In the genomic region with DNA sequence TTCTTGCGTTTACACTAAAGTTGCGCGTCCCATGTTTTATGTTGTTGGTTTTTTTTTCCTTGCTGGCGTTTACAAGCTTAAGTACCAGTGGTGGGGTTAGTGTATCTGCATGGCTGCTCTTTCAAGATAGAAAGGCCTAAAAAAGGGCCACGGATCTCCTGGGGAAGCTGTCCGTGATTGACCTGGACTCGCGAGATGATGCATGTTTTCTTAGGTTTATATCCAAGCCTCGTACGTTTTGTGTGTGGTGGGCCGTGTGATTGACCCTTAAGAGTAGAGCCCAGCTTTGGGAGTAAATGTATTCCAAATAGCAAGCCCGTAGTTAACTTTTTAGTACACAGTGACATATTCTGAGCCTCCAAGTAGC, we compare ENCODE assay signal across 8 cellular contexts. TPM values are rescaled to one million over a fixed set of nuclear protein-coding genes. Genes with fewer than 3 reads are reported as not detected.
A peak's percentile ranks its signal among the peaks of the same experiment; 100 is the strongest.
DNase-seq lines count a peak whose midpoint lies in the region; ATAC-seq, FAIRE-seq and TF ChIP-seq lines count a peak whose summit lies in the region.
"Not testable (repeated sequence)": the region's sequence is repeated elsewhere in the genome, so short reads cannot be mapped to it uniquely, and the experiment has no call there.

No MANE protein-coding gene starts in this region.

- not testable (repeated sequence) for H4K20me1 ChIP-seq in SK-N-SH (ENCODE audit: insufficient read depth); K562 (replicated peaks; ENCODE audit: control insufficient read depth, insufficient read depth, low read length)

- H3K4me2 ChIP-seq in SK-N-SH (peak overlapping the region; percentile 87), K562 (ENCODE audit: insufficient read depth, low read length) (peak overlapping the region; percentile 80)

- peak overlapping the region; percentile 45 to 65 for H3K27ac ChIP-seq in SK-N-SH (ENCODE audit: low read depth in 2 of 2, low read length in 1 of 2)
- peak overlapping the region; percentile 78 for H3K27ac ChIP-seq in K562 (ENCODE audit: extremely low read depth, low read depth, low read length)
- peak overlapping the region; percentile 67 for H3K27ac ChIP-seq in muscle layer of duodenum (ENCODE audit: low read length)

- peak overlapping the region; percentile 98 for H3K27ac Mint-ChIP-seq in stimulated activated naive CD8-positive, alpha-beta T cell treated with anti-CD3 and anti-CD28 coated beads, Interleukin-15, Interleukin-2, amounts not matched to agents 100 ng/mL and 50 ng/mL, for 24 hours

- H2AFZ ChIP-seq in SK-N-SH (ENCODE audit: low read depth) (peak overlapping the region; percentile 78), K562 (ENCODE audit: low read depth, low read length) (peak overlapping the region; percentile 96)

- H3K4me1 ChIP-seq in SK-N-SH (ENCODE audit: control insufficient read depth in 1 of 2, insufficient read depth in 2 of 2, low read depth in 1 of 2, low read length in 1 of 2): not testable (repeated sequence)
- H3K4me1 ChIP-seq in K562 (replicated peaks in 1 of 2; ENCODE audit: control insufficient read depth in 2 of 2, insufficient read depth in 2 of 2, low read length in 2 of 2) (peaks cover 0 to 11% of the 10 kb centered on the region in 2 experiments; a peak in 3 of 5 replicates), muscle layer of duodenum (ENCODE audit: control insufficient read depth in 1 of 2, insufficient read depth in 2 of 2, low read length in 2 of 2) (peaks cover 0 to 20% of the 10 kb centered on the region in 2 donors)

- ATAC-seq in GM21529 (IDR thresholded peaks at IDR 0.05; ENCODE audit: unreplicated experiment) (peak; percentile 19), HG03442 (IDR thresholded peaks at IDR 0.05; ENCODE audit: unreplicated experiment) (peak; percentile 9), K562 (peak; percentile 47), Right ventricle myocardium superior (ENCODE audit: poor library complexity) (peak; percentile 14)

- POLR2A ChIA-PET in SK-N-SH (lab: Yijun Ruan, JAX); K562 (lab: Yijun Ruan, JAX): not testable (repeated sequence)

- not testable (repeated sequence) for H3K27me3 ChIP-seq in SK-N-SH (ENCODE audit: insufficient read depth); K562 (ENCODE audit: control insufficient read depth in 2 of 2, insufficient read depth in 2 of 2, low read length in 2 of 2); muscle layer of duodenum (ENCODE audit: low read depth, low read length)

- DNase-seq in Caki2 (ENCODE audit: low read depth): peak; percentile 3
- not testable (repeated sequence) for DNase-seq in SK-N-SH, Right ventricle myocardium superior
- DNase-seq in K562 (ENCODE audit: extremely low read depth in 1 of 4, low spot score in 3 of 4): peak in 2 of 4 experiments; percentile 1 to 19

- intact Hi-C loops in K562 (cut with micrococcal nuclease); Right ventricle myocardium superior (cut with DNase I): not testable (repeated sequence)

- peaks cover 17% of the 10 kb centered on the region for H3K36me3 Mint-ChIP-seq in stimulated activated naive CD8-positive, alpha-beta T cell treated with anti-CD3 and anti-CD28 coated beads, Interleukin-15, Interleukin-2, amounts not matched to agents 100 ng/mL and 50 ng/mL, for 24 hours (ENCODE audit: low read depth)

- not testable (repeated sequence) for H3F3A ChIP-seq in SK-N-SH (replicated peaks; ENCODE audit: insufficient read depth)

- H3K4me3 ChIP-seq in SK-N-SH (ENCODE audit: low read depth in 2 of 2, low read length in 1 of 2): peak overlapping the region; percentile 55 to 95
- peak overlapping the region; percentile 96 for H3K4me3 ChIP-seq in K562
- H3K4me3 ChIP-seq in muscle layer of duodenum (ENCODE audit: low read depth in 1 of 2, low read length in 2 of 2): peak overlapping the region; percentile 82 to 85

- FAIRE-seq in K562 (lab: Jason Lieb, UNC): peak; percentile 44

- in situ Hi-C loops in Caki2 (cut with HindIII; ENCODE audit: low pct_unique_long_range_greater_than_20kb, low sequenced_read_pairs); K562 (cut with MboI): not testable (repeated sequence)

- H3K4me1 Mint-ChIP-seq in stimulated activated naive CD8-positive, alpha-beta T cell treated with anti-CD3 and anti-CD28 coated beads, Interleukin-15, Interleukin-2, amounts not matched to agents 100 ng/mL and 50 ng/mL, for 24 hours (ENCODE audit: low read depth): peaks cover 43% of the 10 kb centered on the region

- CTCF ChIA-PET in SK-N-SH (lab: Yijun Ruan, JAX): interaction anchor here (1.1 to 1.7 kb wide), 2 partner anchors 347 to 349 kb away, joined by 3 read pairs; no protein-coding TSS in a partner anchor
- CTCF ChIA-PET in K562 (lab: Yijun Ruan, JAX; ENCODE audit: low intra/inter-chr PET ratio): not testable (repeated sequence)

- H3K9me2 ChIP-seq in SK-N-SH: not testable (repeated sequence)

- H3K27me3 Mint-ChIP-seq in stimulated activated naive CD8-positive, alpha-beta T cell treated with anti-CD3 and anti-CD28 coated beads, Interleukin-15, Interleukin-2, amounts not matched to agents 100 ng/mL and 50 ng/mL, for 24 hours: not testable (repeated sequence)

- H3K9ac ChIP-seq in SK-N-SH (peak overlapping the region; percentile 89), K562 (ENCODE audit: insufficient read depth in 1 of 2, low read depth in 2 of 2, low read length in 2 of 2) (peak overlapping the region; percentile 82 to 93)

- H3K79me2 ChIP-seq in SK-N-SH (ENCODE audit: insufficient read depth) (peaks cover 80% of the 10 kb centered on the region), K562 (ENCODE audit: control insufficient read depth, insufficient read depth, low read length) (peaks cover 70% of the 10 kb centered on the region)

- H3K36me3 ChIP-seq in SK-N-SH (replicated peaks in 1 of 2; ENCODE audit: control insufficient read depth in 1 of 2, insufficient read depth in 2 of 2, low read length in 1 of 2) (peaks cover 5 to 15% of the 10 kb centered on the region in 2 experiments), K562 (ENCODE audit: control insufficient read depth, insufficient read depth, low read length) (peaks cover 28% of the 10 kb centered on the region; the same call in 2 of the 3 replicates)
- H3K36me3 ChIP-seq in muscle layer of duodenum (ENCODE audit: control insufficient read depth in 1 of 2, insufficient read depth in 2 of 2, low read length in 2 of 2): not testable (repeated sequence)

- not testable (repeated sequence) for H3K9me1 ChIP-seq in K562 (ENCODE audit: control insufficient read depth, insufficient read depth, low read length)

- not testable (repeated sequence) for H3K9me3 Mint-ChIP-seq in stimulated activated naive CD8-positive, alpha-beta T cell treated with anti-CD3 and anti-CD28 coated beads, Interleukin-15, Interleukin-2, amounts not matched to agents 100 ng/mL and 50 ng/mL, for 24 hours

- TF ChIP-seq RAD21 in SK-N-SH (IDR thresholded peaks at IDR 0.05; ENCODE audit: low read length); K562 (CRISPR knock-in tag; conservative IDR thresholded peaks at IDR 0.05 in 1 of 2, IDR thresholded peaks at IDR 0.05 in 1 of 2): not testable (repeated sequence)

- H3K4me3 Mint-ChIP-seq in stimulated activated naive CD8-positive, alpha-beta T cell treated with anti-CD3 and anti-CD28 coated beads, Interleukin-15, Interleukin-2, amounts not matched to agents 100 ng/mL and 50 ng/mL, for 24 hours: peak overlapping the region; percentile 99

- WGBS in SK-N-SH (ENCODE audit: low lambda C conversion rate): 0% methylated on average over 12 of the region's 12 CpGs
- under 1% methylated on average over 12 of the region's 12 CpGs for WGBS in K562 (ENCODE audit: insufficient coverage, low coverage, missing lambda C conversion rate)

- BruUV-seq in K562 (replicated peaks; lab: Mats Ljungman, UMichigan): TSS peak; percentile 68

- not testable (repeated sequence) for H3K9me3 ChIP-seq in SK-N-SH; K562 (replicated peaks; ENCODE audit: control insufficient read depth, insufficient read depth, low read depth, low read length); muscle layer of duodenum (ENCODE audit: control insufficient read depth in 1 of 2, low read length in 2 of 2)

- TF ChIP-seq CTCF in SK-N-SH (IDR thresholded peaks at IDR 0.05); K562 (IDR thresholded peaks at IDR 0.05 in 2 of 3, conservative IDR thresholded peaks at IDR 0.05 in 1 of 3; ENCODE audit: insufficient read depth in 2 of 3, low read depth in 1 of 3, low read length in 3 of 3): not testable (repeated sequence)

- not testable (repeated sequence) for TF ChIP-seq POLR2A in K562 (conservative IDR thresholded peaks at IDR 0.05)

- not testable (repeated sequence) for TF ChIP-seq EP300 in SK-N-SH (IDR thresholded peaks at IDR 0.05; ENCODE audit: borderline replicate concordance in 1 of 2, low read depth in 1 of 2, low read length in 1 of 2); K562 (IDR thresholded peaks at IDR 0.05; ENCODE audit: low read length)

RNA-seq across cellular contexts. Expression of gene TIMM23B, which starts 0.5 kb away (rescaled TPM):
- total RNA-seq in Caki2 (2014; rRNA removed; shearing (Covaris generic); ENCODE audit: low replicate concordance): 2.8 and 5.2 TPM in 2 replicates
- 17.4 and 23.3 TPM in 2 replicates for polyA plus RNA-seq in SK-N-SH (2012; rRNA removed)
- polyA plus RNA-seq in SK-N-SH (2012; cell fraction: cytosol; rRNA removed): 17.0 and 18.3 TPM in 2 replicates
- 40.4 and 45.8 TPM in 2 replicates for polyA plus RNA-seq in SK-N-SH (2012; cell fraction: nucleus; rRNA removed)
- total RNA-seq in K562 (2011; cell fraction: chromatin; rRNA removed; ENCODE audit: low replicate concordance): 133 and 176 TPM in 2 replicates
- 84.7 and 87.8 TPM in 2 replicates for total RNA-seq in K562 (2011; cell fraction: nucleolus; rRNA removed)
- total RNA-seq in K562 (2011; cell fraction: nucleoplasm; rRNA removed): 120 and 165 TPM in 2 replicates
- 25.8 and 34.5 TPM in 2 replicates for total RNA-seq in K562 (2014; rRNA removed)
- total RNA-seq in K562 (2014; rRNA removed; fragmentation: Illumina TruSeq; extraction: Trizol): 19.9 and 21.0 TPM in 2 replicates
- 23.4 and 24.7 TPM in 2 replicates for total RNA-seq in K562 (2015; rRNA removed; fragmentation: Illumina TruSeq; extraction: Trizol)
- 26.9 and 28.8 TPM in 2 replicates for total RNA-seq in K562 (2021)
- polyA plus RNA-seq in K562 (2011; rRNA removed): 28.5 and 37.0 TPM in 2 replicates
- polyA plus RNA-seq in K562 (2011; cell fraction: cytosol; rRNA removed): 11.2 and 16.4 TPM in 2 replicates
- 92.6 and 110 TPM in 2 replicates for polyA plus RNA-seq in K562 (2011; cell fraction: nucleus; rRNA removed)
- polyA plus RNA-seq in K562 (2012): 12.2 and 16.9 TPM in 2 replicates
- polyA plus RNA-seq in K562 (2014; fragmentation: Illumina TruSeq; extraction: Trizol): 20.9 and 24.7 TPM in 2 replicates
- polyA plus RNA-seq in K562 (2014; fragmentation: Nextera tagmentation; extraction: Ambion mirVana): 10 to 100 TPM in 1 of 2 experiments, 1 to 10 TPM in 1; 7.2 to 11.0 TPM
- polyA plus RNA-seq in K562 (2014; rRNA removed): 38.7 and 40.2 TPM in 2 replicates
- 36.5 and 36.7 TPM in 2 replicates for polyA minus RNA-seq in K562 (2011; rRNA and poly(A)+ RNA removed)
- polyA minus RNA-seq in K562 (2011; cell fraction: cytosol; rRNA and poly(A)+ RNA removed): 13.9 and 17.4 TPM in 2 replicates
- polyA minus RNA-seq in K562 (2011; cell fraction: nucleus; rRNA and poly(A)+ RNA removed): 60.5 and 80.3 TPM in 2 replicates
- 13.5 TPM for total RNA-seq in Right ventricle myocardium superior

RNA-seq across cellular contexts. Expression of gene PARG, which starts 0.5 kb away (rescaled TPM):
- total RNA-seq in Caki2 (2014; rRNA removed; shearing (Covaris generic); ENCODE audit: low replicate concordance): 19.5 and 27.3 TPM in 2 replicates
- 12.1 and 15.0 TPM in 2 replicates for polyA plus RNA-seq in SK-N-SH (2012; rRNA removed)
- 14.7 and 16.3 TPM in 2 replicates for polyA plus RNA-seq in SK-N-SH (2012; cell fraction: cytosol; rRNA removed)
- polyA plus RNA-seq in SK-N-SH (2012; cell fraction: nucleus; rRNA removed): 16.1 and 21.7 TPM in 2 replicates
- 59.7 and 180 TPM in 2 replicates for total RNA-seq in K562 (2011; cell fraction: chromatin; rRNA removed; ENCODE audit: low replicate concordance)
- total RNA-seq in K562 (2011; cell fraction: nucleolus; rRNA removed): 35.4 and 44.0 TPM in 2 replicates
- total RNA-seq in K562 (2011; cell fraction: nucleoplasm; rRNA removed): 66.9 and 101 TPM in 2 replicates
- 37.1 and 39.2 TPM in 2 replicates for total RNA-seq in K562 (2014; rRNA removed)
- 45.9 and 55.4 TPM in 2 replicates for total RNA-seq in K562 (2014; rRNA removed; fragmentation: Illumina TruSeq; extraction: Trizol)
- 46.0 and 49.9 TPM in 2 replicates for total RNA-seq in K562 (2015; rRNA removed; fragmentation: Illumina TruSeq; extraction: Trizol)
- total RNA-seq in K562 (2021): 38.6 and 44.7 TPM in 2 replicates
- 25.5 and 28.8 TPM in 2 replicates for polyA plus RNA-seq in K562 (2011; rRNA removed)
- 11.9 and 14.5 TPM in 2 replicates for polyA plus RNA-seq in K562 (2011; cell fraction: cytosol; rRNA removed)
- polyA plus RNA-seq in K562 (2011; cell fraction: nucleus; rRNA removed): 31.4 and 32.9 TPM in 2 replicates
- 20.6 and 21.0 TPM in 2 replicates for polyA plus RNA-seq in K562 (2012)
- 27.6 and 28.4 TPM in 2 replicates for polyA plus RNA-seq in K562 (2014; fragmentation: Illumina TruSeq; extraction: Trizol)
- polyA plus RNA-seq in K562 (2014; fragmentation: Nextera tagmentation; extraction: Ambion mirVana): 1 to 10 TPM; 8.5 to 9.9 TPM
- polyA plus RNA-seq in K562 (2014; rRNA removed): 26.4 and 29.6 TPM in 2 replicates
- 79.5 and 81.7 TPM in 2 replicates for polyA minus RNA-seq in K562 (2011; rRNA and poly(A)+ RNA removed)
- polyA minus RNA-seq in K562 (2011; cell fraction: cytosol; rRNA and poly(A)+ RNA removed): 22.2 and 26.8 TPM in 2 replicates
- polyA minus RNA-seq in K562 (2011; cell fraction: nucleus; rRNA and poly(A)+ RNA removed): 56.0 and 88.5 TPM in 2 replicates
- total RNA-seq in Right ventricle myocardium superior: 20.1 TPM

RNA-seq across cellular contexts. Expression of gene AGAP6, which starts 45.9 kb away (rescaled TPM):
- total RNA-seq in Caki2 (2014; rRNA removed; shearing (Covaris generic); ENCODE audit: low replicate concordance): 0.84 and 1.0 TPM in 2 replicates
- polyA plus RNA-seq in SK-N-SH (2012; rRNA removed): 21.5 and 21.7 TPM in 2 replicates
- 5.2 and 6.9 TPM in 2 replicates for polyA plus RNA-seq in SK-N-SH (2012; cell fraction: cytosol; rRNA removed)
- polyA plus RNA-seq in SK-N-SH (2012; cell fraction: nucleus; rRNA removed): 149 and 178 TPM in 2 replicates
- 67.2 and 94.4 TPM in 2 replicates for total RNA-seq in K562 (2011; cell fraction: chromatin; rRNA removed; ENCODE audit: low replicate concordance)
- total RNA-seq in K562 (2011; cell fraction: nucleolus; rRNA removed): 42.4 and 48.8 TPM in 2 replicates
- 49.4 and 53.1 TPM in 2 replicates for total RNA-seq in K562 (2011; cell fraction: nucleoplasm; rRNA removed)
- total RNA-seq in K562 (2014; rRNA removed): 17.8 and 19.3 TPM in 2 replicates
- total RNA-seq in K562 (2014; rRNA removed; fragmentation: Illumina TruSeq; extraction: Trizol): 15.2 and 16.9 TPM in 2 replicates
- total RNA-seq in K562 (2015; rRNA removed; fragmentation: Illumina TruSeq; extraction: Trizol): 18.3 and 18.4 TPM in 2 replicates
- total RNA-seq in K562 (2021): 22.3 and 23.3 TPM in 2 replicates
- 46.8 and 53.3 TPM in 2 replicates for polyA plus RNA-seq in K562 (2011; rRNA removed)
- 20.5 and 23.4 TPM in 2 replicates for polyA plus RNA-seq in K562 (2011; cell fraction: cytosol; rRNA removed)
- polyA plus RNA-seq in K562 (2011; cell fraction: nucleus; rRNA removed): 275 and 319 TPM in 2 replicates
- 21.4 and 26.7 TPM in 2 replicates for polyA plus RNA-seq in K562 (2012)
- polyA plus RNA-seq in K562 (2014; fragmentation: Illumina TruSeq; extraction: Trizol): 29.8 and 36.4 TPM in 2 replicates
- 1 to 10 TPM; 1.0 to 4.3 TPM for polyA plus RNA-seq in K562 (2014; fragmentation: Nextera tagmentation; extraction: Ambion mirVana)
- polyA plus RNA-seq in K562 (2014; rRNA removed): 43.8 and 45.8 TPM in 2 replicates
- 7.7 and 8.9 TPM in 2 replicates for polyA minus RNA-seq in K562 (2011; rRNA and poly(A)+ RNA removed)
- 2.2 and 4.1 TPM in 2 replicates for polyA minus RNA-seq in K562 (2011; cell fraction: cytosol; rRNA and poly(A)+ RNA removed)
- polyA minus RNA-seq in K562 (2011; cell fraction: nucleus; rRNA and poly(A)+ RNA removed): 17.6 and 20.5 TPM in 2 replicates
- 3.7 TPM for total RNA-seq in Right ventricle myocardium superior
